Comparison of ENCODE assay signal across 22 cellular contexts in genomic region chr3:184505053-184505452, GRCh38. TPM values are rescaled to one million over a fixed set of nuclear protein-coding genes. Genes with fewer than 3 reads are reported as not detected.
"Had no signal": no experiment of that assay in that cellular context is flagged by ENCODE, and none has a peak within 500 bp of the region (broad histone marks: within the 10 kb centered on the region; RNA-seq: fewer than 3 reads in every experiment).

No MANE protein-coding gene starts in this region.

- H3K9me3 Mint-ChIP-seq: activated naive CD8-positive, alpha-beta T cell treated with anti-CD3 and anti-CD28 coated beads, Interleukin-2, amount 10 ng/mL, durations not matched to agents 7 days and 5 days; natural killer cell treated with Interleukin-12 subunit alpha and Interleukin-12 subunit beta and Interleukin-15 and Interleukin-18, amount 100 ng/mL, for 72 hours had no signal

- H3K4me3 ChIP-seq: coronary artery, lower lobe of right lung, stomach had no signal

- ATAC-seq: activated CD4-positive, alpha-beta T cell treated with anti-CD3 and anti-CD28 coated beads for 36 hours; left colon; natural killer cell treated with Interleukin-12 subunit alpha and Interleukin-12 subunit beta and Interleukin-15 and Interleukin-18, amount 100 ng/mL, for 72 hours; sciatic nerve; stimulated activated effector memory CD8-positive, alpha-beta T cell treated with anti-CD3 and anti-CD28 coated beads, Interleukin-12 subunit alpha, Interleukin-12 subunit beta, amount 100 ng/mL, for 72 hours had no signal

- H3K4me1 ChIP-seq: lower lobe of right lung, stomach had no signal

- H3K27ac ChIP-seq: brain microvascular endothelial cell, coronary artery, lower lobe of right lung, stomach had no signal

- H3K4me1 Mint-ChIP-seq: activated CD4-positive, alpha-beta T cell treated with anti-CD3 and anti-CD28 coated beads for 36 hours; activated naive CD8-positive, alpha-beta T cell treated with anti-CD3 and anti-CD28 coated beads, Interleukin-2, amount 10 ng/mL, durations not matched to agents 7 days and 5 days; central memory CD8-positive, alpha-beta T cell; stimulated activated effector memory CD8-positive, alpha-beta T cell treated with anti-CD3 and anti-CD28 coated beads, Interleukin-12 subunit alpha, Interleukin-12 subunit beta, amount 100 ng/mL, for 72 hours had no signal

- DNase-seq: activated CD4-positive, alpha-beta memory T cell treated with anti-CD3 and anti-CD28 coated beads for 36 hours; activated CD4-positive, alpha-beta T cell treated with anti-CD3 and anti-CD28 coated beads for 36 hours; activated naive CD8-positive, alpha-beta T cell treated with anti-CD3 and anti-CD28 coated beads, Interleukin-2, amount 10 ng/mL, durations not matched to agents 7 days and 5 days; activated T-cell treated with anti-CD3 and anti-CD28 coated beads for 4 hours; anterior cingulate cortex; brain microvascular endothelial cell; effector CD4-positive, alpha-beta T cell; foreskin melanocyte; glutamatergic neuron; hippocampal formation; left colon; lower lobe of right lung; stimulated activated CD4-positive, alpha-beta T cell treated with anti-CD3 and anti-CD28 coated beads, Interleukin-4, amount 100 ng/mL, for 24 hours; stomach; T-helper 2 cell; trophoblast cell had no signal

- H3K4me3 Mint-ChIP-seq: activated CD4-positive, alpha-beta memory T cell treated with anti-CD3 and anti-CD28 coated beads for 36 hours; activated CD4-positive, alpha-beta T cell treated with anti-CD3 and anti-CD28 coated beads for 36 hours; activated naive CD8-positive, alpha-beta T cell treated with anti-CD3 and anti-CD28 coated beads, Interleukin-2, amount 10 ng/mL, durations not matched to agents 7 days and 5 days; activated T-helper 1 cell treated with anti-CD3 and anti-CD28 coated beads, Interleukin-12 subunit alpha, Interleukin-12 subunit beta, Interleukin-2, Interleukin-4 antibody, amounts not matched to agents 30 ng/mL and 10 ng/mL and 1 ng/mL, durations not matched to agents 14 hours and 24 hours and 36 hours; central memory CD8-positive, alpha-beta T cell; natural killer cell treated with Interleukin-12 subunit alpha and Interleukin-12 subunit beta and Interleukin-15 and Interleukin-18, amount 100 ng/mL, for 72 hours; stimulated activated effector memory CD8-positive, alpha-beta T cell treated with anti-CD3 and anti-CD28 coated beads, Interleukin-12 subunit alpha, Interleukin-12 subunit beta, amount 100 ng/mL, for 72 hours had no signal

- H3K36me3 Mint-ChIP-seq: activated CD4-positive, alpha-beta memory T cell treated with anti-CD3 and anti-CD28 coated beads for 36 hours; activated naive CD8-positive, alpha-beta T cell treated with anti-CD3 and anti-CD28 coated beads, Interleukin-2, amount 10 ng/mL, durations not matched to agents 7 days and 5 days; natural killer cell treated with Interleukin-12 subunit alpha and Interleukin-12 subunit beta and Interleukin-15 and Interleukin-18, amount 100 ng/mL, for 72 hours; stimulated activated effector memory CD8-positive, alpha-beta T cell treated with anti-CD3 and anti-CD28 coated beads, Interleukin-12 subunit alpha, Interleukin-12 subunit beta, amount 100 ng/mL, for 72 hours had no signal

- H3K36me3 ChIP-seq: brain microvascular endothelial cell, lower lobe of right lung, stomach had no signal

- H3K27ac Mint-ChIP-seq: activated CD4-positive, alpha-beta memory T cell treated with anti-CD3 and anti-CD28 coated beads for 36 hours; activated CD4-positive, alpha-beta T cell treated with anti-CD3 and anti-CD28 coated beads for 36 hours; activated naive CD8-positive, alpha-beta T cell treated with anti-CD3 and anti-CD28 coated beads, Interleukin-2, amount 10 ng/mL, durations not matched to agents 7 days and 5 days; activated T-helper 1 cell treated with anti-CD3 and anti-CD28 coated beads, Interleukin-12 subunit alpha, Interleukin-12 subunit beta, Interleukin-2, Interleukin-4 antibody, amounts not matched to agents 30 ng/mL and 10 ng/mL and 1 ng/mL, durations not matched to agents 14 hours and 24 hours and 36 hours; natural killer cell treated with Interleukin-12 subunit alpha and Interleukin-12 subunit beta and Interleukin-15 and Interleukin-18, amount 100 ng/mL, for 72 hours; stimulated activated effector memory CD8-positive, alpha-beta T cell treated with anti-CD3 and anti-CD28 coated beads, Interleukin-12 subunit alpha, Interleukin-12 subunit beta, amount 100 ng/mL, for 72 hours had no signal

RNA-seq across cellular contexts. Expression of gene EPHB3, which starts 56.5 kb away (rescaled TPM):
- total RNA-seq: activated CD4-positive, alpha-beta T cell treated with anti-CD3 and anti-CD28 coated beads for 36 hours; natural killer cell treated with Interleukin-12 subunit alpha and Interleukin-12 subunit beta and Interleukin-15 and Interleukin-18, amount 100 ng/mL, for 72 hours had no signal
